Comparison of ENCODE assay signal across 2 cellular contexts in the genomic region with DNA sequence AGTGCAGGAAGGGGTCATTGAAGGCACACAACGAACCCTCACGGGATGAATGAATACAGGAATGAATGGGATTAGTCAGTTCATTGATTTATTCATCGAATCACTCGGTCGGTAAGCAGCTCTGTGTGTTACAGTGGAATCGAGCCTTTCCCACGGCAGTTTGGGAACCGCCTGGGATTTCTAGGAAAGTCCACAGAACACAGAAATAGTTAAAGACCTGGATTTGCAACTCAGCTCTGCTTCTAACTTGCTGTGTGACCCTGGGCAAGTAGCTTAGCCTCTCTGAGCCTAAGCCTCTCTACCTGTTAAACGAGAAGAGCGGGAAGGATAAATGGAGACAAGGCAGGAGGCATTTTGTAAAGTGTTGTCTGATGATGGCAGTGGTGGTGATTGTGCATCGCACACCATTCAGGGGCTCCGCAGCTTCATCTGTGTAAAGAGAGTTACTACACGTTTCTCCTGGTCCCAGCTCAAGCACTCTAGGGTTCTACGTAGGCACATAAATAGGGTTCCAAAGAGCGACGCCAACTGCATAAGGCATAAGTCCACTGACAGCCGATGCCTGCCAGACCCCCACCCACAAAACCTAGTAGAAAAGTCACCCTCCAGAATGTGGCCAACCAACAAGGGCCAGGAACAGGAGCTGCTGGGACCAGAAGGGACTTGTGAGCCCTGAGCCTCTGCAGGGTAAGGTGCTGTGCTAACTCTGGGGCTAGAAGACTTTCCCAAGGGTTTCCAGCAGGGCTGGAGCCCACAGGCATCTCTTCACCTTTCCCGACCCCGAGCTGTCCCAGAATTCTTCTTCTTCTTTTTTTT.
TF ChIP-seq lines count a peak whose summit lies in the region.

No MANE protein-coding gene starts in this region.

TF ChIP-seq in HEK293, 187 proteins besides CTCF, POLR2A, EP300 and RAD21:
- TF ChIP-seq ZNF768 (tag by site-specific recombination; IDR thresholded peaks at IDR 0.05), result peak; percentile 92
TF ChIP-seq in HEK293: peak in this region for 1; not testable (repeated sequence) for 186.

TF ChIP-seq in GM12878, 131 proteins besides CTCF, POLR2A, EP300 and RAD21:
- TF ChIP-seq ZNF217 (IDR thresholded peaks at IDR 0.05), result 0 out of 2 replicates have a peak, but pooled peaks have one; percentile 55
- 0 out of 2 replicates have a peak, but pooled peaks have one; percentile 1 for TF ChIP-seq HDGF (IDR thresholded peaks at IDR 0.05)
